Comparison of ENCODE assay signal across 27 cellular contexts in the genomic region with DNA sequence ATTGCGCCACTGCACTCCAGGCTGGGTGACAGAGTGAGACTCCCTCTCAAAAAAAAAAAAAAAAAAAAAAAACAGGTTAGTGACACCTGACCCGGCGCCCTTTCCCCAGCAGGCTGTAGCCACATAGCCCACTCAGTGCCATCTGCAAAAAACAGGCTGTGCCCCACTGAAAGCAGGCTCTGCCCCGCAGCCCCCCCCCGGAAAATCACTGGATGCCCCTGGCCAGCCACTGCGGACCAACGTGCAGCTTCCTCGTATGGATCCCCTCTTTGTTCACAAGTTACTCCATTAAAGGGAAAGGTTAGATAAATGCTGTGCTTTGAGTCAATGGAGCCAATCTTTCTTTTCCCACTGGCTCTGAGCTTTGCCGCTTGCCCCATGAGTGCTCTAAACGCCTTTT.
DNase-seq lines count a peak whose midpoint lies in the region; ATAC-seq and TF ChIP-seq lines count a peak whose summit lies in the region.
"Had no signal": no experiment of that assay in that cellular context is flagged by ENCODE, and none has a peak within 500 bp of the region (broad histone marks: within the 10 kb centered on the region; RNA-seq: fewer than 3 reads in every experiment).

No MANE protein-coding gene starts in this region.

- H3K27ac ChIP-seq in HUES64 (ENCODE audit: low read depth, low read length) = no peak overlapping the region
- no peak overlapping the region for H3K27ac ChIP-seq in effector memory CD4-positive, alpha-beta T cell (ENCODE audit: insufficient read depth, low read length, poor library complexity, severe bottlenecking)
- H3K27ac ChIP-seq: 22Rv1, A549, BLaER1 had no signal

- H3K4me3 ChIP-seq in HUES64 (ENCODE audit: low read length) = peak overlapping the region; percentile 10; the same call in 1 of the 2 replicates
- H3K4me3 ChIP-seq in effector memory CD4-positive, alpha-beta T cell (ENCODE audit: insufficient read depth, low read depth, low read length, poor library complexity, severe bottlenecking) = no peak overlapping the region
- H3K4me3 ChIP-seq: A549, BLaER1, GM12878 had no signal

- no peak overlapping the region for H3K27ac Mint-ChIP-seq in type B pancreatic cell
- H3K27ac Mint-ChIP-seq: B cell; CD14-positive monocyte; CD4-positive, alpha-beta memory T cell; CD4-positive, CD25-positive, alpha-beta regulatory T cell had no signal

- no peak overlapping the region for H3K4me3 Mint-ChIP-seq in type B pancreatic cell
- H3K4me3 Mint-ChIP-seq: B cell; CD14-positive monocyte; CD4-positive, alpha-beta memory T cell; CD4-positive, CD25-positive, alpha-beta regulatory T cell; CD8-positive, alpha-beta memory T cell had no signal

- 85% methylated on average over 10 of the region's 10 CpGs for WGBS in HUES64

- H3K36me3 ChIP-seq in HUES64 (ENCODE audit: insufficient read depth, low read length) = no peaks in the 10 kb centered on the region
- H3K36me3 ChIP-seq in effector memory CD4-positive, alpha-beta T cell (ENCODE audit: control insufficient read depth, insufficient read depth, low read length) = no peaks in the 10 kb centered on the region
- H3K36me3 ChIP-seq: BLaER1 had no signal

- H3K9me3 Mint-ChIP-seq in type B pancreatic cell = peaks cover 19% of the 10 kb centered on the region
- H3K9me3 Mint-ChIP-seq: CD4-positive, CD25-positive, alpha-beta regulatory T cell had no signal

- H3K27me3 ChIP-seq in HUES64 (ENCODE audit: insufficient read depth, low read length) = no peaks in the 10 kb centered on the region
- H3K27me3 ChIP-seq in effector memory CD4-positive, alpha-beta T cell (replicated peaks; ENCODE audit: control insufficient read depth, insufficient read depth, low read length, poor library complexity, severe bottlenecking) = no peaks in the 10 kb centered on the region
- H3K27me3 ChIP-seq: BLaER1 had no signal

- H3K4me1 Mint-ChIP-seq in type B pancreatic cell (ENCODE audit: unreplicated experiment) = no peaks in the 10 kb centered on the region
- H3K4me1 Mint-ChIP-seq: B cell; CD14-positive monocyte; CD4-positive, alpha-beta memory T cell; CD4-positive, CD25-positive, alpha-beta regulatory T cell; CD8-positive, alpha-beta memory T cell had no signal

- TF ChIP-seq CTCF in type B pancreatic cell (conservative IDR thresholded peaks at IDR 0.05) = no peak

- no peaks in the 10 kb centered on the region for H3K4me1 ChIP-seq in HUES64 (ENCODE audit: insufficient read depth, low read length)
- H3K4me1 ChIP-seq in effector memory CD4-positive, alpha-beta T cell (ENCODE audit: control insufficient read depth, insufficient read depth, low read length, poor library complexity, severe bottlenecking) = no peaks in the 10 kb centered on the region
- H3K4me1 ChIP-seq: A549, BLaER1 had no signal

- DNase-seq in activated effector memory CD4-positive, alpha-beta T cell treated with anti-CD3 and anti-CD28 coated beads, Interleukin-2, amount 50 U/mL, for 16 hours = peak; percentile 12
- no peak for DNase-seq in activated effector memory CD4-positive, alpha-beta T cell treated with Interleukin-2 at 50 U/mL for 16 hours
- DNase-seq in mesenteric fat pad (ENCODE audit: low spot score) (peak; percentile 64), type B pancreatic cell (ENCODE audit: extremely low spot score, unreplicated experiment) (peak; percentile 50), OCI-M1 (lab: John Stamatoyannopoulos, UW) (no peak)
- no peak for DNase-seq in effector memory CD4-positive, alpha-beta T cell
- DNase-seq: AML-193; C1 segment of cervical spinal cord; CD4-positive, alpha-beta memory T cell; CD4-positive, CD25-positive, alpha-beta regulatory T cell; CD8-positive, alpha-beta memory T cell; COR-L47; DMS 273 treated with DMSO at 0.1 percent for 48 hours; DMS153; DMS53; DMS79; DND-41; EL; GDM1 had no signal

- no peak for ATAC-seq in GM19452 (IDR thresholded peaks at IDR 0.05; ENCODE audit: unreplicated experiment)
- ATAC-seq: A549, GM12878 had no signal

- H3K27me3 Mint-ChIP-seq in type B pancreatic cell = no peaks in the 10 kb centered on the region
- H3K27me3 Mint-ChIP-seq: CD4-positive, CD25-positive, alpha-beta regulatory T cell had no signal

- peaks cover 98% of the 10 kb centered on the region for H3K9me3 ChIP-seq in HUES64 (ENCODE audit: insufficient read depth, low read depth, low read length)
- no peaks in the 10 kb centered on the region for H3K9me3 ChIP-seq in effector memory CD4-positive, alpha-beta T cell (ENCODE audit: control insufficient read depth, low read length)
- H3K9me3 ChIP-seq: A549, BLaER1 had no signal

- no peaks in the 10 kb centered on the region for H3K36me3 Mint-ChIP-seq in type B pancreatic cell
- H3K36me3 Mint-ChIP-seq: CD14-positive monocyte; CD4-positive, CD25-positive, alpha-beta regulatory T cell had no signal

- H3K9ac ChIP-seq in HUES64 (ENCODE audit: low read depth, low read length) = no peak overlapping the region
- H3K9ac ChIP-seq: BLaER1 had no signal

Comparison
In these comparisons a context has a peak if more than half of its experiments do, and no peak if none do; other contexts are left out.
1. DNase-seq: peak in activated effector memory CD4-positive, alpha-beta T cell treated with anti-CD3 and anti-CD28 coated beads, Interleukin-2, amount 50 U/mL, for 16 hours (single experiment), mesenteric fat pad (single experiment) and type B pancreatic cell (single experiment); none in activated effector memory CD4-positive, alpha-beta T cell treated with Interleukin-2 at 50 U/mL for 16 hours (single experiment), effector memory CD4-positive, alpha-beta T cell (0 of 3) and OCI-M1 (single experiment).